In genomic region chr3:44477312-44478030, GRCh38 we compare ENCODE assay signal across 8 cellular contexts. TPM values are rescaled to one million over a fixed set of nuclear protein-coding genes. Genes with fewer than 3 reads are reported as not detected.
DNase-seq lines count a peak whose midpoint lies in the region; ATAC-seq and TF ChIP-seq lines count a peak whose summit lies in the region.

TSS of gene ZNF445 (minus strand) at chr3:44477670. CDS start at chr3:44455549, 22,121 bp downstream.

- DNase-seq in D341Med (ENCODE audit: low spot score) (peak; percentile 98), IMR-90 (peak; percentile 74), RPMI7951 (ENCODE audit: low read depth) (peak; percentile 84), activated T-helper 1 cell treated with Interleukin-2 at 50 U/mL for 16 hours (ENCODE audit: low read depth) (peak; percentile 65), fibroblast of lung (ENCODE audit: low read depth in 2 of 2) (peak; percentile 80 to 83)
- peak; percentile 57 to 83 (median 71) for DNase-seq in naive thymus-derived CD8-positive, alpha-beta T cell

- H2BK20ac ChIP-seq in IMR-90 (ENCODE audit: low read depth, low read length) = no peak within 1 kb of the TSS

- in situ Hi-C loops in IMR-90 (cut with MboI; ENCODE audit: low sequenced_read_pairs) = no loop called here

- ATAC-seq in GM21515 (IDR thresholded peaks at IDR 0.05; ENCODE audit: unreplicated experiment) (peak; percentile 81), IMR-90 (ENCODE audit: low read depth) (peak; percentile 97)
- ATAC-seq in naive thymus-derived CD8-positive, alpha-beta T cell = peak; percentile 93
- peak; percentile 97 for ATAC-seq in stimulated activated memory B cell treated with anti-CD40 and anti-IgM and Interleukin-4, amounts not matched to agents 10 μg/mL and 1 μg/mL and 100 μg/mL, for 72 hours

- TF ChIP-seq RAD21 in IMR-90 (IDR thresholded peaks at IDR 0.05; ENCODE audit: low read length) = no peak

- H2BK5ac ChIP-seq in IMR-90 (ENCODE audit: low read depth, low read length, poor library complexity, severe bottlenecking) = peak within 1 kb of the TSS; percentile 60

- H3K18ac ChIP-seq in IMR-90 (ENCODE audit: low read depth, low read length) = peak within 1 kb of the TSS; percentile 43

- H3K36me3 ChIP-seq in IMR-90 (ENCODE audit: control insufficient read depth, insufficient read depth, low read length) (no peaks in the 10 kb centered on the region), fibroblast of lung (ENCODE audit: control insufficient read depth, insufficient read depth, low read length) (no peaks in the 10 kb centered on the region)

- no peaks in the 10 kb centered on the region for H3K27me3 ChIP-seq in IMR-90 (ENCODE audit: control insufficient read depth, insufficient read depth, low read length)
- no peaks in the 10 kb centered on the region for H3K27me3 ChIP-seq in fibroblast of lung (ENCODE audit: control insufficient read depth, insufficient read depth, low read length)

- H3K56ac ChIP-seq in IMR-90 (ENCODE audit: extremely low read depth, insufficient read depth, low read length) = peak within 1 kb of the TSS; percentile 88; the same call in 1 of the 2 replicates

- H3K4me3 ChIP-seq in IMR-90 (ENCODE audit: insufficient read depth, low read depth, low read length) (peak within 1 kb of the TSS; percentile 55), fibroblast of lung (replicated peaks in 1 of 4; ENCODE audit: control extremely low read depth in 1 of 4, insufficient read depth in 1 of 4, low read depth in 3 of 4, low read length in 4 of 4) (peak within 1 kb of the TSS; percentile 71 to 95 (median 83))

- H3K14ac ChIP-seq in IMR-90 (replicated peaks; ENCODE audit: low read depth, low read length) = peak within 1 kb of the TSS; percentile 84

- TF ChIP-seq CTCF in IMR-90 (conservative IDR thresholded peaks at IDR 0.05; ENCODE audit: low read depth, low read length) (no peak), fibroblast of lung (conservative IDR thresholded peaks at IDR 0.05 in 1 of 2, IDR thresholded peaks at IDR 0.05 in 1 of 2; ENCODE audit: low read depth in 1 of 2, low read length in 2 of 2) (no peak)

- H3K9ac ChIP-seq in IMR-90 (ENCODE audit: low read depth, low read length) (peak within 1 kb of the TSS; percentile 85), fibroblast of lung (ENCODE audit: insufficient read depth, low read length) (peak within 1 kb of the TSS; percentile 75)

- peaks cover 3% of the 10 kb centered on the region; the same call in 1 of the 2 replicates for H4K20me1 ChIP-seq in IMR-90 (ENCODE audit: insufficient read depth, low read length)
- H4K20me1 ChIP-seq in fibroblast of lung (ENCODE audit: control insufficient read depth, extremely low read depth, insufficient read depth, low read length) = no peaks in the 10 kb centered on the region

- H3K27ac Mint-ChIP-seq in naive thymus-derived CD8-positive, alpha-beta T cell = peak within 1 kb of the TSS; percentile 63 to 94 (median 90)
- H3K27ac Mint-ChIP-seq in stimulated activated memory B cell treated with anti-CD40 and anti-IgM and Interleukin-4, amounts not matched to agents 10 μg/mL and 1 μg/mL and 100 μg/mL, for 72 hours = peak within 1 kb of the TSS; percentile 80

- H3K4me2 ChIP-seq in IMR-90 (ENCODE audit: low read depth, low read length) (peak within 1 kb of the TSS; percentile 96), fibroblast of lung (ENCODE audit: extremely low read depth, insufficient read depth, low read length) (peak within 1 kb of the TSS; percentile 98)

- peak within 1 kb of the TSS; percentile 49 for H2AK5ac ChIP-seq in IMR-90 (ENCODE audit: low read depth, low read length)

- H3K9me1 ChIP-seq in IMR-90 (ENCODE audit: insufficient read depth, low read length) = no peaks in the 10 kb centered on the region; the same call in 1 of the 2 replicates

- intact Hi-C loops in IMR-90 (cut with micrococcal nuclease) = loop anchor here (1.0 to 10.0 kb wide), 3 partner anchors 33 to 147 kb away; partner anchors contain the start of genes TCAIM and ZNF197

- H3K27ac ChIP-seq in IMR-90 (ENCODE audit: insufficient read depth, low read length) (peak within 1 kb of the TSS; percentile 74), fibroblast of lung (ENCODE audit: insufficient read depth, low read length) (peak within 1 kb of the TSS; percentile 57)

- TF ChIP-seq POLR2A in IMR-90 (IDR thresholded peaks at IDR 0.05; ENCODE audit: low read depth, low read length) = peak; percentile 65; the same call in 1 of the 2 replicates

- H3K4ac ChIP-seq in IMR-90 (ENCODE audit: low read depth, low read length) = peak within 1 kb of the TSS; percentile 71

- peak within 1 kb of the TSS; percentile 62; the same call in 1 of the 2 replicates for H2BK120ac ChIP-seq in IMR-90 (ENCODE audit: low read depth, low read length)

- peak within 1 kb of the TSS; percentile 87 for H4K91ac ChIP-seq in IMR-90 (ENCODE audit: insufficient read depth, low read depth, low read length)

- H3K27me3 Mint-ChIP-seq in naive thymus-derived CD8-positive, alpha-beta T cell = no peaks in the 10 kb centered on the region
- H3K27me3 Mint-ChIP-seq in stimulated activated memory B cell treated with anti-CD40 and anti-IgM and Interleukin-4, amounts not matched to agents 10 μg/mL and 1 μg/mL and 100 μg/mL, for 72 hours = no peaks in the 10 kb centered on the region

- POLR2A ChIA-PET in IMR-90 (lab: Charles Lee; ENCODE audit: unreplicated experiment) = no interaction called here
- POLR2A ChIA-PET in naive thymus-derived CD8-positive, alpha-beta T cell (lab: Charles Lee) = interaction anchor here (1.0 to 2.3 kb wide), 3 partner anchors 33 to 139 kb away, joined by 4 to 24 read pairs (median 7); partner anchors contain the start of gene TCAIM

- peak within 1 kb of the TSS; percentile 91 for H2AK9ac ChIP-seq in IMR-90 (replicated peaks; ENCODE audit: low read depth, low read length, poor library complexity)

- 0% methylated on average over 2 of the region's 69 CpGs; no CpG with 5 or more reads in 1 of the 2 experiments for whole genome bisulfite sequencing in IMR-90 (ENCODE audit: extremely low coverage in 2 of 2, insufficient read length in 1 of 2), 2 experiments

- peak within 1 kb of the TSS; percentile 99 for H2AFZ ChIP-seq in IMR-90 (replicated peaks; ENCODE audit: low read length, poor library complexity)
- peak within 1 kb of the TSS; percentile 99 for H2AFZ ChIP-seq in fibroblast of lung (ENCODE audit: low read length)

- H4K5ac ChIP-seq in IMR-90 (ENCODE audit: low read depth, low read length) = peak within 1 kb of the TSS; percentile 87

- H3K9me3 ChIP-seq in IMR-90 (ENCODE audit: control insufficient read depth, insufficient read depth, low read length) (no peaks in the 10 kb centered on the region), fibroblast of lung (ENCODE audit: control insufficient read depth, insufficient read depth, low read depth, low read length) (no peaks in the 10 kb centered on the region)

- H3K4me3 Mint-ChIP-seq in naive thymus-derived CD8-positive, alpha-beta T cell = peak within 1 kb of the TSS; percentile 86 to 96 (median 94)
- H3K4me3 Mint-ChIP-seq in stimulated activated memory B cell treated with anti-CD40 and anti-IgM and Interleukin-4, amounts not matched to agents 10 μg/mL and 1 μg/mL and 100 μg/mL, for 72 hours = peak within 1 kb of the TSS; percentile 91

- BruUV-seq in IMR-90 (replicated peaks; lab: Mats Ljungman, UMichigan) = no TSS peak

- peaks cover 0 to 3% (median 0%) of the 10 kb centered on the region in 3 donors for H3K36me3 Mint-ChIP-seq in naive thymus-derived CD8-positive, alpha-beta T cell
- no peaks in the 10 kb centered on the region for H3K36me3 Mint-ChIP-seq in stimulated activated memory B cell treated with anti-CD40 and anti-IgM and Interleukin-4, amounts not matched to agents 10 μg/mL and 1 μg/mL and 100 μg/mL, for 72 hours

- peaks cover 18 to 43% (median 40%) of the 10 kb centered on the region in 4 donors for H3K4me1 Mint-ChIP-seq in naive thymus-derived CD8-positive, alpha-beta T cell
- peaks cover 29% of the 10 kb centered on the region for H3K4me1 Mint-ChIP-seq in stimulated activated memory B cell treated with anti-CD40 and anti-IgM and Interleukin-4, amounts not matched to agents 10 μg/mL and 1 μg/mL and 100 μg/mL, for 72 hours

- no peaks in the 10 kb centered on the region for H3K9me3 Mint-ChIP-seq in naive thymus-derived CD8-positive, alpha-beta T cell
- no peaks in the 10 kb centered on the region for H3K9me3 Mint-ChIP-seq in stimulated activated memory B cell treated with anti-CD40 and anti-IgM and Interleukin-4, amounts not matched to agents 10 μg/mL and 1 μg/mL and 100 μg/mL, for 72 hours

- peak within 1 kb of the TSS; percentile 98 to 100 for H4K8ac ChIP-seq in IMR-90 (ENCODE audit: low read depth in 2 of 2, low read length in 2 of 2)

- H3K79me1 ChIP-seq in IMR-90 (ENCODE audit: low read depth in 1 of 2, low read length in 2 of 2) = peaks cover 6 to 22% of the 10 kb centered on the region in 2 experiments; a peak in 3 of 4 replicates

- H2BK15ac ChIP-seq in IMR-90 (ENCODE audit: low read depth, low read length) = 0 out of 3 replicates have a peak within 1 kb of the TSS, but pooled peaks have one; percentile 32

- H3K79me2 ChIP-seq in fibroblast of lung (ENCODE audit: control insufficient read depth, insufficient read depth, low read length) = peaks cover 35% of the 10 kb centered on the region

- H3K23ac ChIP-seq in IMR-90 (ENCODE audit: low read depth, low read length) = peak within 1 kb of the TSS; percentile 77

- dilution Hi-C loops in IMR-90 (cut with HindIII; ENCODE audit: low sequenced_read_pairs, unreplicated experiment) = no loop called here

- CTCF ChIA-PET in IMR-90 (lab: Yijun Ruan, JAX) = no interaction called here

- H3K4me1 ChIP-seq in IMR-90 (ENCODE audit: control insufficient read depth, insufficient read depth, low read length) (no peaks in the 10 kb centered on the region; the same call in 1 of the 2 replicates), fibroblast of lung (ENCODE audit: control insufficient read depth, extremely low read depth, insufficient read depth, low read length) (peaks cover 5% of the 10 kb centered on the region)

TF ChIP-seq in IMR-90, 13 proteins besides CTCF, POLR2A, EP300 and RAD21 (continues in another document):
- TF ChIP-seq BHLHE40 (IDR thresholded peaks at IDR 0.05; ENCODE audit: low read depth, low read length) (no peak), CHD1 (IDR thresholded peaks at IDR 0.05; ENCODE audit: low read depth, low read length) (no peak), RCOR1 (IDR thresholded peaks at IDR 0.05; ENCODE audit: insufficient replicate concordance, low read length) (no peak), MAFK (IDR thresholded peaks at IDR 0.05; ENCODE audit: low read depth, low read length) (no peak), CEBPB (IDR thresholded peaks at IDR 0.05; ENCODE audit: low read depth, low read length) (no peak)

RNA-seq across cellular contexts. Expression of gene ZNF445, which starts in this region (rescaled TPM):
- total RNA-seq in IMR-90 (2012; rRNA removed) = 6.3 and 6.4 TPM in 2 replicates
- polyA plus RNA-seq in IMR-90 (2012; rRNA removed) = 2.4 and 3.3 TPM in 2 replicates
- polyA plus RNA-seq in IMR-90 (2012; cell fraction: cytosol; rRNA removed) = 0.79 and 1.2 TPM in 2 replicates
- 3.9 and 7.9 TPM in 2 replicates for polyA plus RNA-seq in IMR-90 (2012; cell fraction: nucleus; rRNA removed; ENCODE audit: low replicate concordance)
- total RNA-seq in RPMI7951 (2014; rRNA removed; shearing (Covaris generic)) = 3.7 and 4.1 TPM in 2 replicates
- 7.7 and 9.1 TPM in 2 replicates for total RNA-seq in fibroblast of lung
- polyA plus RNA-seq in fibroblast of lung = 4.0 and 4.5 TPM in 2 replicates
- 3.7 and 5.4 TPM in 2 replicates for polyA plus RNA-seq in fibroblast of lung (2012)
- polyA minus RNA-seq in fibroblast of lung (ENCODE audit: low replicate concordance) = 6.4 and 17.2 TPM in 2 replicates
- 10 to 100 TPM; 31.1 to 32.2 TPM for total RNA-seq in naive thymus-derived CD8-positive, alpha-beta T cell
- polyA plus RNA-seq in naive thymus-derived CD8-positive, alpha-beta T cell = 1 to 10 TPM; 2.8 to 3.3 (median 3.0) TPM

Comparison
In these comparisons a context has a peak if more than half of its experiments do, and no peak if none do; other contexts are left out.
1. Peak in every context shown above with its lines: DNase-seq, ATAC-seq, H3K4me3 ChIP-seq and H3K27ac ChIP-seq.